In the genomic region with DNA sequence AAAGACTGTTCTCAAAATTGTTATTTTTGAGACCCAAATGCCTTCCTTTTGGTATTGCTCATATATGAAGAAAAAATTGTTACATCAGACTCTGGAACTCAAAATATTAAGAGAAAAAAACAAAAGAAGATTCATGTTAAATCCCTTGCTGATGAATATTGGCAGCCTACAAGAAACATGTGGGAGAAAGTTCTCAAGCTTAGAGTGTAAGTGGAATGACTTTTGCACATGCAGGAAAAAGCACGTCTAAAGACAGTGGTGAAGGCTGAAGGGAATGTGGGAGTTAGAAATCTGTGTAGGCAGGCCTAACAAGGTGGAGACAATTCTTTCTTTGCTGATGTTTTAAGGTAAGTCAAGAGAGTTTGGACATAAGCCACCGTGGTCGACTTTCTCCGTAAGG, we compare ENCODE assay signal across 15 cellular contexts.
A peak's percentile ranks its signal among the peaks of the same experiment; 100 is the strongest.
DNase-seq lines count a peak whose midpoint lies in the region; ATAC-seq and TF ChIP-seq lines count a peak whose summit lies in the region.
"Had no signal": no experiment of that assay in that cellular context is flagged by ENCODE, and none has a peak within 500 bp of the region (broad histone marks: within the 10 kb centered on the region; RNA-seq: fewer than 3 reads in every experiment).

No MANE protein-coding gene starts in this region.

- intact Hi-C loops in left cardiac atrium (cut with DNase I) (no loop called here), left ventricle myocardium superior (cut with micrococcal nuclease) (no loop called here)

- no peaks in the 10 kb centered on the region for H3K27me3 ChIP-seq in gastroesophageal sphincter
- no peaks in the 10 kb centered on the region for H3K27me3 ChIP-seq in subcutaneous abdominal adipose tissue (ENCODE audit: control insufficient read depth in 5 of 5, insufficient read depth in 4 of 5, low read length in 5 of 5)

- peak; percentile 50 to 80 for ATAC-seq in left cardiac atrium
- ATAC-seq in left ventricle myocardium superior: no peak
- ATAC-seq in gastroesophageal sphincter: no peak
- ATAC-seq: A549, GM12878 had no signal

- H3K27ac ChIP-seq in gastroesophageal sphincter (peak overlapping the region; percentile 47 to 77 (median 70)), subcutaneous abdominal adipose tissue (ENCODE audit: low read depth, low read length) (peak overlapping the region; percentile 63)
- H3K27ac ChIP-seq: 22Rv1, A549, C4-2B had no signal

- H3K4me1 ChIP-seq in gastroesophageal sphincter (peaks cover 2 to 58% (median 13%) of the 10 kb centered on the region in 3 donors), subcutaneous abdominal adipose tissue (ENCODE audit: control insufficient read depth in 5 of 5, insufficient read depth in 5 of 5, low read length in 5 of 5) (peaks cover 0 to 26% (median 11%) of the 10 kb centered on the region in 5 donors)
- H3K4me1 ChIP-seq: A549 had no signal

- no peak overlapping the region for H3K9ac ChIP-seq in subcutaneous abdominal adipose tissue (ENCODE audit: low read length in 5 of 5)

- TF ChIP-seq CTCF in gastroesophageal sphincter (IDR thresholded peaks at IDR 0.05): no peak

- 45 to 53% methylated on average over 4 of the region's 4 CpGs for WGBS in gastroesophageal sphincter (ENCODE audit: low coverage in 1 of 2), 2 donors

- H3K4me3 ChIP-seq in gastroesophageal sphincter (no peak overlapping the region), subcutaneous abdominal adipose tissue (ENCODE audit: low read depth in 1 of 5, low read length in 5 of 5) (peak overlapping the region in 1 of 5 donors; percentile 24)
- H3K4me3 ChIP-seq: A549, GM12878 had no signal

- H3K9me3 ChIP-seq in gastroesophageal sphincter (no peaks in the 10 kb centered on the region), subcutaneous abdominal adipose tissue (ENCODE audit: control insufficient read depth in 5 of 5, low read length in 5 of 5) (no peaks in the 10 kb centered on the region)
- H3K9me3 ChIP-seq: A549 had no signal

- H3K36me3 ChIP-seq in gastroesophageal sphincter (no peaks in the 10 kb centered on the region), subcutaneous abdominal adipose tissue (ENCODE audit: control insufficient read depth in 5 of 5, insufficient read depth in 5 of 5, low read length in 5 of 5) (no peaks in the 10 kb centered on the region)

- DNase-seq in left cardiac atrium: no peak
- no peak for DNase-seq in left ventricle myocardium superior
- no peak for DNase-seq in CD1c-positive myeloid dendritic cell (ENCODE audit: extremely low spot score)
- no peak for DNase-seq in HuH-7.5 (ENCODE audit: low spot score)
- DNase-seq in epidermal melanocyte (ENCODE audit: insufficient read length, low spot score): no peak
- DNase-seq: AML-193; CD4-positive, alpha-beta memory T cell; DMS79 treated with DMSO at 0.1 percent for 48 hours; H9 had no signal

- TF ChIP-seq POLR2A in gastroesophageal sphincter (IDR thresholded peaks at IDR 0.05): no peak

- TF ChIP-seq EP300 in gastroesophageal sphincter (IDR thresholded peaks at IDR 0.05): no peak

Comparison
In these comparisons a context has a peak if more than half of its experiments do, and no peak if none do; other contexts are left out.
1. ATAC-seq: peak in left cardiac atrium (2 of 2); none in left ventricle myocardium superior (single experiment) and gastroesophageal sphincter (single experiment).